In genomic region chr3:147672035-147672434, GRCh38 we compare ENCODE assay signal across 24 cellular contexts.
"Had no signal": no experiment of that assay in that cellular context is flagged by ENCODE, and none has a peak within 500 bp of the region (broad histone marks: within the 10 kb centered on the region; RNA-seq: fewer than 3 reads in every experiment).

No MANE protein-coding gene starts in this region.

- H3K27me3 Mint-ChIP-seq: dendritic cell treated with granulocyte-macrophage colony-stimulating factor and Interleukin-4, amounts not matched to agents 40 ng/mL and 50 ng/mL, for 4 days; effector memory CD8-positive, alpha-beta T cell; naive B cell had no signal

- H3K9me3 Mint-ChIP-seq: dendritic cell treated with granulocyte-macrophage colony-stimulating factor and Interleukin-4, amounts not matched to agents 40 ng/mL and 50 ng/mL, for 4 days; endodermal cell; mesothelial cell of epicardium had no signal

- H3K27ac Mint-ChIP-seq: dendritic cell treated with granulocyte-macrophage colony-stimulating factor and Interleukin-4, amounts not matched to agents 40 ng/mL and 50 ng/mL, for 4 days; effector memory CD8-positive, alpha-beta T cell; endodermal cell; mesothelial cell of epicardium; naive B cell had no signal

- H3K4me3 Mint-ChIP-seq: dendritic cell treated with granulocyte-macrophage colony-stimulating factor and Interleukin-4, amounts not matched to agents 40 ng/mL and 50 ng/mL, for 4 days; effector memory CD8-positive, alpha-beta T cell; endodermal cell; mesothelial cell of epicardium; naive B cell had no signal

- H3K9me3 ChIP-seq: colonic mucosa, esophagus squamous epithelium, gastrocnemius medialis, heart right ventricle, left lung, lower lobe of right lung, mucosa of descending colon had no signal

- H3K4me1 Mint-ChIP-seq: endodermal cell, mesothelial cell of epicardium, naive B cell had no signal

- H3K36me3 Mint-ChIP-seq: mesothelial cell of epicardium, naive B cell had no signal

- H3K27me3 ChIP-seq: colonic mucosa, esophagus squamous epithelium, gastrocnemius medialis, heart right ventricle, left lung had no signal

- H3K4me1 ChIP-seq: colonic mucosa, esophagus squamous epithelium, gastrocnemius medialis, heart right ventricle, left lung, lower lobe of right lung had no signal

- H3K27ac ChIP-seq: colonic mucosa, epithelial cell of prostate, esophagus squamous epithelium, gastrocnemius medialis, heart right ventricle, left lung, lower lobe of right lung had no signal

- DNase-seq: colonic mucosa; cortex of kidney; effector CD8-positive, alpha-beta T cell; effector memory CD8-positive, alpha-beta T cell; endodermal cell; erythroblast; esophagus squamous epithelium; foreskin fibroblast; foreskin melanocyte; gastrocnemius medialis; glutamatergic neuron; head of caudate nucleus; heart right ventricle; hippocampal formation; left cardiac atrium; left lung; left ventricle myocardium superior; lower lobe of right lung; mesenchymal stem cell; mucosa of descending colon; naive B cell had no signal

- H3K36me3 ChIP-seq: colonic mucosa, esophagus squamous epithelium, gastrocnemius medialis, heart right ventricle, left lung, lower lobe of right lung had no signal

- H3K4me3 ChIP-seq: colonic mucosa, esophagus squamous epithelium, gastrocnemius medialis, heart right ventricle, left lung, lower lobe of right lung, mucosa of descending colon had no signal
